ENCODE assay signal across 26 cellular contexts in genomic region chr10:58153751-58154150, GRCh38.
DNase-seq lines count a peak whose midpoint lies in the region; ATAC-seq, FAIRE-seq and TF ChIP-seq lines count a peak whose summit lies in the region.
"Had no signal": no experiment of that assay in that cellular context is flagged by ENCODE, and none has a peak within 500 bp of the region (broad histone marks: within the 10 kb centered on the region; RNA-seq: fewer than 3 reads in every experiment).

No MANE protein-coding gene starts in this region.

- H3K4ac ChIP-seq in mesendoderm (ENCODE audit: low read depth, low read length), result no peak overlapping the region

- peak overlapping the region; percentile 22 for H3K56ac ChIP-seq in mesendoderm (ENCODE audit: low read length)

- H3K9ac ChIP-seq in astrocyte (ENCODE audit: low read length) (no peak overlapping the region), endodermal cell (ENCODE audit: extremely low read depth, low read length, poor library complexity, severe bottlenecking) (no peak overlapping the region), mesendoderm (ENCODE audit: low read length) (no peak overlapping the region)
- H3K9ac ChIP-seq: BLaER1 had no signal

- no peak for TF ChIP-seq CTCF in astrocyte (IDR thresholded peaks at IDR 0.05; ENCODE audit: insufficient read depth, low read depth, low read length)
- TF ChIP-seq CTCF in endodermal cell (conservative IDR thresholded peaks at IDR 0.05), result peak; percentile 20

- ATAC-seq in effector memory CD8-positive, alpha-beta T cell (replicated peaks), result no peak
- ATAC-seq: GM12878 had no signal

- H3K27me3 Mint-ChIP-seq in astrocyte (ENCODE audit: low read depth, unreplicated experiment) (no peaks in the 10 kb centered on the region), endodermal cell (ENCODE audit: insufficient read depth) (peaks cover 5% of the 10 kb centered on the region)
- H3K27me3 Mint-ChIP-seq in effector memory CD8-positive, alpha-beta T cell, result peaks cover 13 to 42% of the 10 kb centered on the region in 2 donors
- H3K27me3 Mint-ChIP-seq: CD4-positive, CD25-positive, alpha-beta regulatory T cell had no signal

- no peaks in the 10 kb centered on the region for H3K79me2 ChIP-seq in astrocyte (ENCODE audit: insufficient read depth, low read length)
- no peaks in the 10 kb centered on the region for H3K79me2 ChIP-seq in mesendoderm (ENCODE audit: control insufficient read depth, insufficient read depth, low read length)

- H3K9me3 ChIP-seq in astrocyte (ENCODE audit: insufficient read depth, low read depth, low read length), result no peaks in the 10 kb centered on the region
- H3K9me3 ChIP-seq in endodermal cell (ENCODE audit: control insufficient read depth, low read length), result no peaks in the 10 kb centered on the region
- H3K9me3 ChIP-seq: BE2C, BLaER1 had no signal

- 100% methylated on average over 1 of the region's 1 CpG for WGBS in endodermal cell (ENCODE audit: insufficient coverage in 1 of 2, insufficient read length in 1 of 2), 2 experiments
- WGBS in mesendoderm (ENCODE audit: extremely low coverage, insufficient coverage, low lambda C conversion rate), result no CpG with 5 or more reads among the region's 1 CpG

- DNase-seq in astrocyte (ENCODE audit: low read depth), result peak; percentile 15
- no peak for DNase-seq in endodermal cell
- peak; percentile 75 for DNase-seq in mesendoderm
- DNase-seq in anterior cingulate cortex (lab: John Stamatoyannopoulos, UW), result no peak
- no peak for DNase-seq in NCI-H1417 (lab: John Stamatoyannopoulos, UW)
- DNase-seq in effector memory CD8-positive, alpha-beta T cell, result no peak
- DNase-seq: 8988T; ACHN; BE2C; C1 segment of cervical spinal cord; CD4-positive, alpha-beta memory T cell; CD4-positive, CD25-positive, alpha-beta regulatory T cell; CD8-positive, alpha-beta memory T cell; COR-L47; DMS 273 treated with DMSO at 0.1 percent for 48 hours; DMS153; DMS53; DMS79; DND-41; EL; GDM1 had no signal

- H3K9me3 Mint-ChIP-seq in astrocyte (ENCODE audit: unreplicated experiment), result no peaks in the 10 kb centered on the region
- H3K9me3 Mint-ChIP-seq in endodermal cell, result no peaks in the 10 kb centered on the region
- H3K9me3 Mint-ChIP-seq in effector memory CD8-positive, alpha-beta T cell, result no peaks in the 10 kb centered on the region
- H3K9me3 Mint-ChIP-seq: CD14-positive monocyte; CD8-positive, alpha-beta memory T cell had no signal

- H2BK5ac ChIP-seq in mesendoderm (ENCODE audit: low read length), result no peak overlapping the region

- H3K36me3 Mint-ChIP-seq in astrocyte (ENCODE audit: low read depth, unreplicated experiment) (no peaks in the 10 kb centered on the region), endodermal cell (ENCODE audit: low read depth) (no peaks in the 10 kb centered on the region)
- no peaks in the 10 kb centered on the region for H3K36me3 Mint-ChIP-seq in effector memory CD8-positive, alpha-beta T cell (ENCODE audit: insufficient read depth)
- H3K36me3 Mint-ChIP-seq: CD14-positive monocyte; CD4-positive, alpha-beta memory T cell; CD4-positive, CD25-positive, alpha-beta regulatory T cell; CD8-positive, alpha-beta memory T cell had no signal

- H3K27ac Mint-ChIP-seq in astrocyte (ENCODE audit: unreplicated experiment) (no peak overlapping the region), endodermal cell (no peak overlapping the region)
- no peak overlapping the region for H3K27ac Mint-ChIP-seq in effector memory CD8-positive, alpha-beta T cell
- H3K27ac Mint-ChIP-seq: CD14-positive monocyte; CD4-positive, CD25-positive, alpha-beta regulatory T cell; CD8-positive, alpha-beta memory T cell had no signal

- H2BK15ac ChIP-seq in mesendoderm (replicated peaks; ENCODE audit: low read depth), result no peak overlapping the region

- no peak overlapping the region for H3K18ac ChIP-seq in mesendoderm (ENCODE audit: low read length)

- H4K5ac ChIP-seq in mesendoderm (ENCODE audit: low read length), result no peak overlapping the region

- H2AK5ac ChIP-seq in mesendoderm (ENCODE audit: low read length), result no peak overlapping the region

- H3K4me1 ChIP-seq in astrocyte (ENCODE audit: insufficient read depth, low read length), result peaks cover 13% of the 10 kb centered on the region
- H3K4me1 ChIP-seq in endodermal cell (ENCODE audit: control insufficient read depth, insufficient read depth, low read length), result peaks cover 4% of the 10 kb centered on the region
- no peaks in the 10 kb centered on the region for H3K4me1 ChIP-seq in mesendoderm (ENCODE audit: control insufficient read depth, low read depth, low read length)
- H3K4me1 ChIP-seq: BLaER1 had no signal

- H3K4me2 ChIP-seq in astrocyte (ENCODE audit: low read length) (no peak overlapping the region), mesendoderm (ENCODE audit: low read length) (no peak overlapping the region)
- H3K4me2 ChIP-seq: BLaER1 had no signal

- H4K20me1 ChIP-seq in astrocyte (ENCODE audit: insufficient read depth, low read length), result no peaks in the 10 kb centered on the region
- H4K20me1 ChIP-seq: BLaER1 had no signal

- H3K23ac ChIP-seq in mesendoderm (ENCODE audit: low read length), result no peak overlapping the region

- H3K79me1 ChIP-seq in mesendoderm (ENCODE audit: low read length), result no peaks in the 10 kb centered on the region

- no peak overlapping the region for H4K8ac ChIP-seq in mesendoderm (ENCODE audit: low read depth, low read length)

- H2AFZ ChIP-seq in astrocyte (ENCODE audit: low read depth, low read length), result no peak overlapping the region

- H3K4me3 Mint-ChIP-seq in astrocyte (ENCODE audit: unreplicated experiment) (no peak overlapping the region), endodermal cell (no peak overlapping the region)
- H3K4me3 Mint-ChIP-seq in effector memory CD8-positive, alpha-beta T cell, result no peak overlapping the region
- H3K4me3 Mint-ChIP-seq: CD14-positive monocyte; CD4-positive, alpha-beta memory T cell; CD4-positive, CD25-positive, alpha-beta regulatory T cell; CD8-positive, alpha-beta memory T cell had no signal

- no peak overlapping the region for H2BK120ac ChIP-seq in mesendoderm (ENCODE audit: low read depth, low read length)

- peaks cover 2% of the 10 kb centered on the region for H3K4me1 Mint-ChIP-seq in astrocyte (ENCODE audit: low read depth, unreplicated experiment)
- peaks cover 7% of the 10 kb centered on the region for H3K4me1 Mint-ChIP-seq in endodermal cell
- H3K4me1 Mint-ChIP-seq in effector memory CD8-positive, alpha-beta T cell (ENCODE audit: low read depth in 2 of 2), result no peaks in the 10 kb centered on the region
- H3K4me1 Mint-ChIP-seq: CD4-positive, alpha-beta memory T cell; CD4-positive, CD25-positive, alpha-beta regulatory T cell; CD8-positive, alpha-beta memory T cell had no signal

- FAIRE-seq in astrocyte (lab: Jason Lieb, UNC), result no peak
- FAIRE-seq: A204.1, GM12878, GM19239 had no signal

- H3K27ac ChIP-seq in astrocyte (ENCODE audit: low read depth, low read length), result no peak overlapping the region
- H3K27ac ChIP-seq in endodermal cell (ENCODE audit: low read depth, low read length), result no peak overlapping the region
- no peak overlapping the region for H3K27ac ChIP-seq in mesendoderm (ENCODE audit: low read depth, low read length)
- H3K27ac ChIP-seq: BLaER1 had no signal

- no peaks in the 10 kb centered on the region for H3K36me3 ChIP-seq in astrocyte (ENCODE audit: insufficient read depth, low read length)
- no peaks in the 10 kb centered on the region for H3K36me3 ChIP-seq in endodermal cell (ENCODE audit: control insufficient read depth, insufficient read depth, low read length)
- no peaks in the 10 kb centered on the region for H3K36me3 ChIP-seq in mesendoderm (ENCODE audit: control insufficient read depth, insufficient read depth, low read length)
- H3K36me3 ChIP-seq: BE2C, BLaER1 had no signal

- peaks cover 14% of the 10 kb centered on the region for H3K27me3 ChIP-seq in astrocyte (ENCODE audit: insufficient read depth, low read length)
- H3K27me3 ChIP-seq in endodermal cell (ENCODE audit: control insufficient read depth, insufficient read depth, low read length, poor library complexity, severe bottlenecking), result peaks cover 12% of the 10 kb centered on the region
- H3K27me3 ChIP-seq in mesendoderm (ENCODE audit: insufficient read depth, low read length, poor library complexity), result no peaks in the 10 kb centered on the region
- H3K27me3 ChIP-seq: BE2C, BLaER1 had no signal

- H3K4me3 ChIP-seq in astrocyte (ENCODE audit: insufficient read depth, low read depth, low read length), result no peak overlapping the region
- no peak overlapping the region for H3K4me3 ChIP-seq in endodermal cell (ENCODE audit: low read length)
- H3K4me3 ChIP-seq in mesendoderm (ENCODE audit: low read length), result no peak overlapping the region
- H3K4me3 ChIP-seq: BLaER1, GM12878 had no signal

Comparison
In these comparisons a context has a peak if more than half of its experiments do, and no peak if none do; other contexts are left out.
1. DNase-seq: peak in astrocyte (single experiment) and mesendoderm (single experiment); none in endodermal cell (single experiment), anterior cingulate cortex (0 of 58), NCI-H1417 (0 of 3) and effector memory CD8-positive, alpha-beta T cell (0 of 3).